In the genomic region with DNA sequence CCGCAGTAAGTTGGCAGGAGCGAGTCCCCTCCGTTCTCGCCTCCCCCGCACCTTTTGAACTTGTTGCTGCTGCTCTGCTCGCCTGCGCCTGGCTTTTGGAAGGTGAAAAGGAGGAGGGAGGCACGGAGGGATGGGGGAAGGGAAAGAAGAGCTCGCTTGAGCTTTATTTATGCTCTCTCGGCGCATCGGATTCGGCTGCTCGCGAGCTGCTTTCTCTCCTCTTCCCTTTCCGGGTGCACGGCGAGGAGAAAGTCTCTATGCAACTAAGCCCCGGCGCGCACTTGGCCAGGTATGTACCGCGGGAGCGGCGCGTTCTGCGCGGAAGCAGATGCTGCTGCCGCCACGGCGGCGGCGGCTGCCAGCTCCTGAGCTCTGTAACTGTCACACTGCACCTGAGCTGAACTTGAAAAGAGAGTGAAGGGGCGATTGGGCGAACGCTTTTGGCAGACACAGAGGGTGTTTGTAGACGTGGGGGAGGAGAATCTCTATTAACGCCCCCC, we compare ENCODE assay signal across 1 cellular context.
TF ChIP-seq lines count a peak whose summit lies in the region.

No MANE protein-coding gene starts in this region.

TF ChIP-seq in GM12878, 131 proteins besides CTCF, POLR2A, EP300 and RAD21 (continues in another document):
- TF ChIP-seq, protein P1, sequence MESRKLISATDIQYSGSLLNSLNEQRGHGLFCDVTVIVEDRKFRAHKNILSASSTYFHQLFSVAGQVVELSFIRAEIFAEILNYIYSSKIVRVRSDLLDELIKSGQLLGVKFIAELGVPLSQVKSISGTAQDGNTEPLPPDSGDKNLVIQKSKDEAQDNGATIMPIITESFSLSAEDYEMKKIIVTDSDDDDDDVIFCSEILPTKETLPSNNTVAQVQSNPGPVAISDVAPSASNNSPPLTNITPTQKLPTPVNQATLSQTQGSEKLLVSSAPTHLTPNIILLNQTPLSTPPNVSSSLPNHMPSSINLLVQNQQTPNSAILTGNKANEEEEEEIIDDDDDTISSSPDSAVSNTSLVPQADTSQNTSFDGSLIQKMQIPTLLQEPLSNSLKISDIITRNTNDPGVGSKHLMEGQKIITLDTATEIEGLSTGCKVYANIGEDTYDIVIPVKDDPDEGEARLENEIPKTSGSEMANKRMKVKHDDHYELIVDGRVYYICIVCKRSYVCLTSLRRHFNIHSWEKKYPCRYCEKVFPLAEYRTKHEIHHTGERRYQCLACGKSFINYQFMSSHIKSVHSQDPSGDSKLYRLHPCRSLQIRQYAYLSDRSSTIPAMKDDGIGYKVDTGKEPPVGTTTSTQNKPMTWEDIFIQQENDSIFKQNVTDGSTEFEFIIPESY (IDR thresholded peaks at IDR 0.05): no peak
- TF ChIP-seq ZNF24 (IDR thresholded peaks at IDR 0.05) (no peak), RCOR1 (conservative IDR thresholded peaks at IDR 0.05; ENCODE audit: low read depth, low read length) (no peak), FOS (IDR thresholded peaks at IDR 0.05; ENCODE audit: borderline replicate concordance, extremely low read depth, insufficient read length) (no peak), EGR1 (IDR thresholded peaks at IDR 0.05; ENCODE audit: borderline replicate concordance in 1 of 2, low read depth in 2 of 2, low read length in 2 of 2) (0 out of 3 replicates have a peak, but pooled peaks of 1 of the 2 experiments have one; percentile 27), FOXM1 (IDR thresholded peaks at IDR 0.05; ENCODE audit: low read depth, low read length) (no peak), TAF1 (IDR thresholded peaks at IDR 0.05; ENCODE audit: borderline replicate concordance, low read depth, low read length) (0 out of 2 replicates have a peak, but pooled peaks have one; percentile 35), MXI1 (IDR thresholded peaks at IDR 0.05; ENCODE audit: low read depth, low read length) (no peak), ZNF622 (IDR thresholded peaks at IDR 0.05) (no peak), RAD51 (IDR thresholded peaks at IDR 0.05) (no peak), CHD4 (IDR thresholded peaks at IDR 0.05) (no peak), GATAD2B (conservative IDR thresholded peaks at IDR 0.05; ENCODE audit: low read depth) (0 out of 2 replicates have a peak, but pooled peaks have one; percentile 23), MEF2A (IDR thresholded peaks at IDR 0.05; ENCODE audit: insufficient read depth, low read depth, low read length) (no peak), HCFC1 (IDR thresholded peaks at IDR 0.05; ENCODE audit: low read length) (no peak), NFYA (IDR thresholded peaks at IDR 0.05; ENCODE audit: borderline replicate concordance, low read depth, low read length) (no peak), EZH2 (IDR thresholded peaks at IDR 0.05; ENCODE audit: borderline replicate concordance, control insufficient read depth, low read depth, low read length) (no peak), CREM (IDR thresholded peaks at IDR 0.05; ENCODE audit: low read depth) (no peak; the same call in 1 of the 2 replicates), MEF2B (IDR thresholded peaks at IDR 0.05; ENCODE audit: partially characterized antibody, poor library complexity, severe bottlenecking) (no peak), RBBP5 (conservative IDR thresholded peaks at IDR 0.05) (0 out of 2 replicates have a peak, but pooled peaks have one; percentile 34), LARP7 (IDR thresholded peaks at IDR 0.05) (no peak), YY1 (IDR thresholded peaks at IDR 0.05; ENCODE audit: low read depth, low read length) (no peak), JUND (IDR thresholded peaks at IDR 0.05; ENCODE audit: low read depth, low read length) (no peak), IKZF1 (conservative IDR thresholded peaks at IDR 0.05) (peak; percentile 25; the same call in 1 of the 2 replicates), TARDBP (IDR thresholded peaks at IDR 0.05; ENCODE audit: borderline replicate concordance) (peak; percentile 78; the same call in 1 of the 2 replicates), CBX3 (IDR thresholded peaks at IDR 0.05; ENCODE audit: borderline replicate concordance, low read depth) (no peak), ZNF384 (IDR thresholded peaks at IDR 0.05; ENCODE audit: borderline replicate concordance, low read depth, low read length) (no peak), TCF12 (IDR thresholded peaks at IDR 0.05; ENCODE audit: low read depth, low read length) (no peak), BCL11A (IDR thresholded peaks at IDR 0.05; ENCODE audit: low read depth, low read length) (no peak), TCF7 (IDR thresholded peaks at IDR 0.05; ENCODE audit: borderline replicate concordance) (no peak), SPI1 (IDR thresholded peaks at IDR 0.05; ENCODE audit: borderline replicate concordance, insufficient read depth, low read depth, low read length) (no peak), ZNF274 (IDR thresholded peaks at IDR 0.05; ENCODE audit: insufficient read depth, insufficient read length) (no peak), BMI1 (IDR thresholded peaks at IDR 0.05; ENCODE audit: borderline replicate concordance) (no peak)
- TF ChIP-seq, protein P2, sequence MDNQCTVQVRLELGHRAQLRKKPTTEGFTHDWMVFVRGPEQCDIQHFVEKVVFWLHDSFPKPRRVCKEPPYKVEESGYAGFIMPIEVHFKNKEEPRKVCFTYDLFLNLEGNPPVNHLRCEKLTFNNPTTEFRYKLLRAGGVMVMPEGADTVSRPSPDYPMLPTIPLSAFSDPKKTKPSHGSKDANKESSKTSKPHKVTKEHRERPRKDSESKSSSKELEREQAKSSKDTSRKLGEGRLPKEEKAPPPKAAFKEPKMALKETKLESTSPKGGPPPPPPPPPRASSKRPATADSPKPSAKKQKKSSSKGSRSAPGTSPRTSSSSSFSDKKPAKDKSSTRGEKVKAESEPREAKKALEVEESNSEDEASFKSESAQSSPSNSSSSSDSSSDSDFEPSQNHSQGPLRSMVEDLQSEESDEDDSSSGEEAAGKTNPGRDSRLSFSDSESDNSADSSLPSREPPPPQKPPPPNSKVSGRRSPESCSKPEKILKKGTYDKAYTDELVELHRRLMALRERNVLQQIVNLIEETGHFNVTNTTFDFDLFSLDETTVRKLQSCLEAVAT (IDR thresholded peaks at IDR 0.05): 0 out of 2 replicates have a peak, but pooled peaks have one; percentile 31
- TF ChIP-seq, protein P3, sequence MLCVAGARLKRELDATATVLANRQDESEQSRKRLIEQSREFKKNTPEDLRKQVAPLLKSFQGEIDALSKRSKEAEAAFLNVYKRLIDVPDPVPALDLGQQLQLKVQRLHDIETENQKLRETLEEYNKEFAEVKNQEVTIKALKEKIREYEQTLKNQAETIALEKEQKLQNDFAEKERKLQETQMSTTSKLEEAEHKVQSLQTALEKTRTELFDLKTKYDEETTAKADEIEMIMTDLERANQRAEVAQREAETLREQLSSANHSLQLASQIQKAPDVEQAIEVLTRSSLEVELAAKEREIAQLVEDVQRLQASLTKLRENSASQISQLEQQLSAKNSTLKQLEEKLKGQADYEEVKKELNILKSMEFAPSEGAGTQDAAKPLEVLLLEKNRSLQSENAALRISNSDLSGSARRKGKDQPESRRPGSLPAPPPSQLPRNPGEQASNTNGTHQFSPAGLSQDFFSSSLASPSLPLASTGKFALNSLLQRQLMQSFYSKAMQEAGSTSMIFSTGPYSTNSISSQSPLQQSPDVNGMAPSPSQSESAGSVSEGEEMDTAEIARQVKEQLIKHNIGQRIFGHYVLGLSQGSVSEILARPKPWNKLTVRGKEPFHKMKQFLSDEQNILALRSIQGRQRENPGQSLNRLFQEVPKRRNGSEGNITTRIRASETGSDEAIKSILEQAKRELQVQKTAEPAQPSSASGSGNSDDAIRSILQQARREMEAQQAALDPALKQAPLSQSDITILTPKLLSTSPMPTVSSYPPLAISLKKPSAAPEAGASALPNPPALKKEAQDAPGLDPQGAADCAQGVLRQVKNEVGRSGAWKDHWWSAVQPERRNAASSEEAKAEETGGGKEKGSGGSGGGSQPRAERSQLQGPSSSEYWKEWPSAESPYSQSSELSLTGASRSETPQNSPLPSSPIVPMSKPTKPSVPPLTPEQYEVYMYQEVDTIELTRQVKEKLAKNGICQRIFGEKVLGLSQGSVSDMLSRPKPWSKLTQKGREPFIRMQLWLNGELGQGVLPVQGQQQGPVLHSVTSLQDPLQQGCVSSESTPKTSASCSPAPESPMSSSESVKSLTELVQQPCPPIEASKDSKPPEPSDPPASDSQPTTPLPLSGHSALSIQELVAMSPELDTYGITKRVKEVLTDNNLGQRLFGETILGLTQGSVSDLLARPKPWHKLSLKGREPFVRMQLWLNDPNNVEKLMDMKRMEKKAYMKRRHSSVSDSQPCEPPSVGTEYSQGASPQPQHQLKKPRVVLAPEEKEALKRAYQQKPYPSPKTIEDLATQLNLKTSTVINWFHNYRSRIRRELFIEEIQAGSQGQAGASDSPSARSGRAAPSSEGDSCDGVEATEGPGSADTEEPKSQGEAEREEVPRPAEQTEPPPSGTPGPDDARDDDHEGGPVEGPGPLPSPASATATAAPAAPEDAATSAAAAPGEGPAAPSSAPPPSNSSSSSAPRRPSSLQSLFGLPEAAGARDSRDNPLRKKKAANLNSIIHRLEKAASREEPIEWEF (IDR thresholded peaks at IDR 0.05; ENCODE audit: insufficient replicate concordance, low read depth, low read length): no peak
- TF ChIP-seq, protein P4, sequence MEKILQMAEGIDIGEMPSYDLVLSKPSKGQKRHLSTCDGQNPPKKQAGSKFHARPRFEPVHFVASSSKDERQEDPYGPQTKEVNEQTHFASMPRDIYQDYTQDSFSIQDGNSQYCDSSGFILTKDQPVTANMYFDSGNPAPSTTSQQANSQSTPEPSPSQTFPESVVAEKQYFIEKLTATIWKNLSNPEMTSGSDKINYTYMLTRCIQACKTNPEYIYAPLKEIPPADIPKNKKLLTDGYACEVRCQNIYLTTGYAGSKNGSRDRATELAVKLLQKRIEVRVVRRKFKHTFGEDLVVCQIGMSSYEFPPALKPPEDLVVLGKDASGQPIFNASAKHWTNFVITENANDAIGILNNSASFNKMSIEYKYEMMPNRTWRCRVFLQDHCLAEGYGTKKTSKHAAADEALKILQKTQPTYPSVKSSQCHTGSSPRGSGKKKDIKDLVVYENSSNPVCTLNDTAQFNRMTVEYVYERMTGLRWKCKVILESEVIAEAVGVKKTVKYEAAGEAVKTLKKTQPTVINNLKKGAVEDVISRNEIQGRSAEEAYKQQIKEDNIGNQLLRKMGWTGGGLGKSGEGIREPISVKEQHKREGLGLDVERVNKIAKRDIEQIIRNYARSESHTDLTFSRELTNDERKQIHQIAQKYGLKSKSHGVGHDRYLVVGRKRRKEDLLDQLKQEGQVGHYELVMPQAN (conservative IDR thresholded peaks at IDR 0.05): no peak
- TF ChIP-seq, protein P5, sequence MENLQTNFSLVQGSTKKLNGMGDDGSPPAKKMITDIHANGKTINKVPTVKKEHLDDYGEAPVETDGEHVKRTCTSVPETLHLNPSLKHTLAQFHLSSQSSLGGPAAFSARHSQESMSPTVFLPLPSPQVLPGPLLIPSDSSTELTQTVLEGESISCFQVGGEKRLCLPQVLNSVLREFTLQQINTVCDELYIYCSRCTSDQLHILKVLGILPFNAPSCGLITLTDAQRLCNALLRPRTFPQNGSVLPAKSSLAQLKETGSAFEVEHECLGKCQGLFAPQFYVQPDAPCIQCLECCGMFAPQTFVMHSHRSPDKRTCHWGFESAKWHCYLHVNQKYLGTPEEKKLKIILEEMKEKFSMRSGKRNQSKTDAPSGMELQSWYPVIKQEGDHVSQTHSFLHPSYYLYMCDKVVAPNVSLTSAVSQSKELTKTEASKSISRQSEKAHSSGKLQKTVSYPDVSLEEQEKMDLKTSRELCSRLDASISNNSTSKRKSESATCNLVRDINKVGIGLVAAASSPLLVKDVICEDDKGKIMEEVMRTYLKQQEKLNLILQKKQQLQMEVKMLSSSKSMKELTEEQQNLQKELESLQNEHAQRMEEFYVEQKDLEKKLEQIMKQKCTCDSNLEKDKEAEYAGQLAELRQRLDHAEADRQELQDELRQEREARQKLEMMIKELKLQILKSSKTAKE (IDR thresholded peaks at IDR 0.05; ENCODE audit: low read depth, poor library complexity, severe bottlenecking): no peak
- TF ChIP-seq, protein P6, sequence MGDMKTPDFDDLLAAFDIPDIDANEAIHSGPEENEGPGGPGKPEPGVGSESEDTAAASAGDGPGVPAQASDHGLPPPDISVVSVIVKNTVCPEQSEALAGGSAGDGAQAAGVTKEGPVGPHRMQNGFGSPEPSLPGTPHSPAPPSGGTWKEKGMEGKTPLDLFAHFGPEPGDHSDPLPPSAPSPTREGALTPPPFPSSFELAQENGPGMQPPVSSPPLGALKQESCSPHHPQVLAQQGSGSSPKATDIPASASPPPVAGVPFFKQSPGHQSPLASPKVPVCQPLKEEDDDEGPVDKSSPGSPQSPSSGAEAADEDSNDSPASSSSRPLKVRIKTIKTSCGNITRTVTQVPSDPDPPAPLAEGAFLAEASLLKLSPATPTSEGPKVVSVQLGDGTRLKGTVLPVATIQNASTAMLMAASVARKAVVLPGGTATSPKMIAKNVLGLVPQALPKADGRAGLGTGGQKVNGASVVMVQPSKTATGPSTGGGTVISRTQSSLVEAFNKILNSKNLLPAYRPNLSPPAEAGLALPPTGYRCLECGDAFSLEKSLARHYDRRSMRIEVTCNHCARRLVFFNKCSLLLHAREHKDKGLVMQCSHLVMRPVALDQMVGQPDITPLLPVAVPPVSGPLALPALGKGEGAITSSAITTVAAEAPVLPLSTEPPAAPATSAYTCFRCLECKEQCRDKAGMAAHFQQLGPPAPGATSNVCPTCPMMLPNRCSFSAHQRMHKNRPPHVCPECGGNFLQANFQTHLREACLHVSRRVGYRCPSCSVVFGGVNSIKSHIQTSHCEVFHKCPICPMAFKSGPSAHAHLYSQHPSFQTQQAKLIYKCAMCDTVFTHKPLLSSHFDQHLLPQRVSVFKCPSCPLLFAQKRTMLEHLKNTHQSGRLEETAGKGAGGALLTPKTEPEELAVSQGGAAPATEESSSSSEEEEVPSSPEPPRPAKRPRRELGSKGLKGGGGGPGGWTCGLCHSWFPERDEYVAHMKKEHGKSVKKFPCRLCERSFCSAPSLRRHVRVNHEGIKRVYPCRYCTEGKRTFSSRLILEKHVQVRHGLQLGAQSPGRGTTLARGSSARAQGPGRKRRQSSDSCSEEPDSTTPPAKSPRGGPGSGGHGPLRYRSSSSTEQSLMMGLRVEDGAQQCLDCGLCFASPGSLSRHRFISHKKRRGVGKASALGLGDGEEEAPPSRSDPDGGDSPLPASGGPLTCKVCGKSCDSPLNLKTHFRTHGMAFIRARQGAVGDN (IDR thresholded peaks at IDR 0.05): no peak
- TF ChIP-seq, protein P7, sequence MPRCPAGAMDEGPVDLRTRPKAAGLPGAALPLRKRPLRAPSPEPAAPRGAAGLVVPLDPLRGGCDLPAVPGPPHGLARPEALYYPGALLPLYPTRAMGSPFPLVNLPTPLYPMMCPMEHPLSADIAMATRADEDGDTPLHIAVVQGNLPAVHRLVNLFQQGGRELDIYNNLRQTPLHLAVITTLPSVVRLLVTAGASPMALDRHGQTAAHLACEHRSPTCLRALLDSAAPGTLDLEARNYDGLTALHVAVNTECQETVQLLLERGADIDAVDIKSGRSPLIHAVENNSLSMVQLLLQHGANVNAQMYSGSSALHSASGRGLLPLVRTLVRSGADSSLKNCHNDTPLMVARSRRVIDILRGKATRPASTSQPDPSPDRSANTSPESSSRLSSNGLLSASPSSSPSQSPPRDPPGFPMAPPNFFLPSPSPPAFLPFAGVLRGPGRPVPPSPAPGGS (IDR thresholded peaks at IDR 0.05; ENCODE audit: borderline replicate concordance, insufficient read depth, low read depth, low read length, poor library complexity, severe bottlenecking): no peak
- TF ChIP-seq, protein P8, sequence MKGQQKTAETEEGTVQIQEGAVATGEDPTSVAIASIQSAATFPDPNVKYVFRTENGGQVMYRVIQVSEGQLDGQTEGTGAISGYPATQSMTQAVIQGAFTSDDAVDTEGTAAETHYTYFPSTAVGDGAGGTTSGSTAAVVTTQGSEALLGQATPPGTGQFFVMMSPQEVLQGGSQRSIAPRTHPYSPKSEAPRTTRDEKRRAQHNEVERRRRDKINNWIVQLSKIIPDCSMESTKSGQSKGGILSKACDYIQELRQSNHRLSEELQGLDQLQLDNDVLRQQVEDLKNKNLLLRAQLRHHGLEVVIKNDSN (IDR thresholded peaks at IDR 0.05; ENCODE audit: borderline replicate concordance, extremely low read length, insufficient read depth, low read depth, low read length): no peak
